In genomic region chr20:905396-905961, GRCh38 we compare ENCODE assay signal across 25 cellular contexts. TPM values are rescaled to one million over a fixed set of nuclear protein-coding genes. Genes with fewer than 3 reads are reported as not detected.
DNase-seq lines count a peak whose midpoint lies in the region; ATAC-seq and TF ChIP-seq lines count a peak whose summit lies in the region.
"Had no signal": no experiment of that assay in that cellular context is flagged by ENCODE, and none has a peak within 500 bp of the region (broad histone marks: within the 10 kb centered on the region; RNA-seq: fewer than 3 reads in every experiment).

No MANE protein-coding gene starts in this region.

- H3K4me3 Mint-ChIP-seq in IgD-negative memory B cell, result peak overlapping the region in 2 of 4 donors; percentile 14 to 30
- no peak overlapping the region for H3K4me3 Mint-ChIP-seq in activated CD8-positive, alpha-beta T cell treated with anti-CD3 and anti-CD28 coated beads for 36 hours
- H3K4me3 Mint-ChIP-seq: activated CD4-positive, alpha-beta T cell treated with anti-CD3 and anti-CD28 coated beads, Interleukin-2, amount 10 ng/mL, durations not matched to agents 24 days and 14 days; effector memory CD8-positive, alpha-beta T cell; stimulated activated effector memory CD8-positive, alpha-beta T cell treated with anti-CD3 and anti-CD28 coated beads, Interleukin-12 subunit alpha, Interleukin-12 subunit beta, amount 100 ng/mL, for 72 hours had no signal

- CTCF ChIA-PET in activated CD8-positive, alpha-beta T cell treated with anti-CD3 and anti-CD28 coated beads for 36 hours (lab: Charles Lee), result interaction anchor here (1.6 kb wide), 1 partner anchor 87 kb away, joined by 6 read pairs; no protein-coding TSS in a partner anchor

- TF ChIP-seq CTCF in activated CD8-positive, alpha-beta T cell treated with anti-CD3 and anti-CD28 coated beads for 36 hours (IDR thresholded peaks at IDR 0.05), result no peak

- H3K4me1 Mint-ChIP-seq in IgD-negative memory B cell, result peaks cover 9 to 19% (median 14%) of the 10 kb centered on the region in 3 donors
- H3K4me1 Mint-ChIP-seq in activated CD8-positive, alpha-beta T cell treated with anti-CD3 and anti-CD28 coated beads for 36 hours (ENCODE audit: low read depth), result no peaks in the 10 kb centered on the region
- H3K4me1 Mint-ChIP-seq: stimulated activated effector memory CD8-positive, alpha-beta T cell treated with anti-CD3 and anti-CD28 coated beads, Interleukin-12 subunit alpha, Interleukin-12 subunit beta, amount 100 ng/mL, for 72 hours had no signal

- peak overlapping the region in 2 of 3 donors; percentile 68 to 87 for H3K27ac Mint-ChIP-seq in IgD-negative memory B cell
- H3K27ac Mint-ChIP-seq in activated CD8-positive, alpha-beta T cell treated with anti-CD3 and anti-CD28 coated beads for 36 hours, result no peak overlapping the region
- H3K27ac Mint-ChIP-seq: activated CD4-positive, alpha-beta T cell treated with anti-CD3 and anti-CD28 coated beads, Interleukin-2, amount 10 ng/mL, durations not matched to agents 24 days and 14 days; effector memory CD8-positive, alpha-beta T cell; stimulated activated effector memory CD8-positive, alpha-beta T cell treated with anti-CD3 and anti-CD28 coated beads, Interleukin-12 subunit alpha, Interleukin-12 subunit beta, amount 100 ng/mL, for 72 hours had no signal

- peaks cover 0 to 9% (median 0%) of the 10 kb centered on the region in 3 donors for H3K9me3 Mint-ChIP-seq in IgD-negative memory B cell
- no peaks in the 10 kb centered on the region for H3K9me3 Mint-ChIP-seq in activated CD8-positive, alpha-beta T cell treated with anti-CD3 and anti-CD28 coated beads for 36 hours
- H3K9me3 Mint-ChIP-seq: activated CD4-positive, alpha-beta T cell treated with anti-CD3 and anti-CD28 coated beads, Interleukin-2, amount 10 ng/mL, durations not matched to agents 24 days and 14 days; effector memory CD8-positive, alpha-beta T cell; stimulated activated effector memory CD8-positive, alpha-beta T cell treated with anti-CD3 and anti-CD28 coated beads, Interleukin-12 subunit alpha, Interleukin-12 subunit beta, amount 100 ng/mL, for 72 hours had no signal

- peak; percentile 72 for DNase-seq in NOMO-1 treated with dmso at 0.1 percent for 144 hours (lab: John Stamatoyannopoulos, UW; ENCODE audit: unreplicated experiment)
- no peak for DNase-seq in left ventricle myocardium superior
- peak; percentile 50 for DNase-seq in sciatic nerve (ENCODE audit: low spot score)
- DNase-seq in SW480 (ENCODE audit: low spot score), result no peak
- DNase-seq in activated CD8-positive, alpha-beta T cell treated with anti-CD3 and anti-CD28 coated beads for 36 hours, result no peak
- no peak for DNase-seq in OCI-M2 (lab: John Stamatoyannopoulos, UW; ENCODE audit: unreplicated experiment)
- DNase-seq: activated CD4-positive, alpha-beta T cell treated with anti-CD3 and anti-CD28 coated beads, Interleukin-2, amount 10 ng/mL, durations not matched to agents 24 days and 14 days; activated naive CD4-positive, alpha-beta T cell treated with Interleukin-2 at 50 U/mL for 16 hours; BE2C; cerebellar nuclear complex; effector memory CD8-positive, alpha-beta T cell; mesenchymal stem cell; NCI-H1092; NCI-H2081 treated with DMSO at 0.1 percent for 48 hours; NCI-H524; PC-3; T-helper 9 cell; thyroid gland had no signal

- intact Hi-C loops in left ventricle myocardium superior (cut with micrococcal nuclease) (no loop called here), sciatic nerve (cut with DNase I) (no loop called here)
- intact Hi-C loops in activated CD8-positive, alpha-beta T cell treated with anti-CD3 and anti-CD28 coated beads for 36 hours (cut with micrococcal nuclease), result no loop called here

- peak; percentile 45 for ATAC-seq in left ventricle myocardium superior
- no peak for ATAC-seq in sciatic nerve
- ATAC-seq in HG03469 (IDR thresholded peaks at IDR 0.05; ENCODE audit: unreplicated experiment), result no peak
- ATAC-seq in activated CD8-positive, alpha-beta T cell treated with anti-CD3 and anti-CD28 coated beads for 36 hours, result no peak
- ATAC-seq: effector memory CD8-positive, alpha-beta T cell; PC-3; stimulated activated effector memory CD8-positive, alpha-beta T cell treated with anti-CD3 and anti-CD28 coated beads, Interleukin-12 subunit alpha, Interleukin-12 subunit beta, amount 100 ng/mL, for 72 hours had no signal

- H3K27me3 Mint-ChIP-seq in IgD-negative memory B cell, result no peaks in the 10 kb centered on the region
- no peaks in the 10 kb centered on the region for H3K27me3 Mint-ChIP-seq in activated CD8-positive, alpha-beta T cell treated with anti-CD3 and anti-CD28 coated beads for 36 hours
- H3K27me3 Mint-ChIP-seq: activated CD4-positive, alpha-beta T cell treated with anti-CD3 and anti-CD28 coated beads, Interleukin-2, amount 10 ng/mL, durations not matched to agents 24 days and 14 days; effector memory CD8-positive, alpha-beta T cell had no signal

- POLR2A ChIA-PET in activated CD8-positive, alpha-beta T cell treated with anti-CD3 and anti-CD28 coated beads for 36 hours (lab: Charles Lee), result no interaction called here

- no peaks in the 10 kb centered on the region for H3K36me3 Mint-ChIP-seq in IgD-negative memory B cell
- no peaks in the 10 kb centered on the region for H3K36me3 Mint-ChIP-seq in activated CD8-positive, alpha-beta T cell treated with anti-CD3 and anti-CD28 coated beads for 36 hours (ENCODE audit: low read depth)
- H3K36me3 Mint-ChIP-seq: stimulated activated effector memory CD8-positive, alpha-beta T cell treated with anti-CD3 and anti-CD28 coated beads, Interleukin-12 subunit alpha, Interleukin-12 subunit beta, amount 100 ng/mL, for 72 hours had no signal

RNA-seq across cellular contexts. Expression of gene ANGPT4, which starts 10.7 kb away (rescaled TPM):
- not detected for polyA plus RNA-seq in IgD-negative memory B cell
- 0.05 TPM for total RNA-seq in left ventricle myocardium superior
- 0.27 TPM for total RNA-seq in sciatic nerve
- total RNA-seq in activated CD8-positive, alpha-beta T cell treated with anti-CD3 and anti-CD28 coated beads for 36 hours, result not detected
- total RNA-seq: activated CD4-positive, alpha-beta T cell treated with anti-CD3 and anti-CD28 coated beads, Interleukin-2, amount 10 ng/mL, durations not matched to agents 24 days and 14 days; PC-3; renal cortical epithelial cell; SK-MEL-5 had no signal
- polyA plus RNA-seq: fibroblast of lung, neural cell had no signal

Comparison
In these comparisons a context has a peak if more than half of its experiments do, and no peak if none do; other contexts are left out.
1. DNase-seq: peak in NOMO-1 treated with dmso at 0.1 percent for 144 hours (single experiment) and sciatic nerve (single experiment); none in left ventricle myocardium superior (single experiment), SW480 (single experiment), activated CD8-positive, alpha-beta T cell treated with anti-CD3 and anti-CD28 coated beads for 36 hours (single experiment) and OCI-M2 (single experiment).